ENCODE assay signal across 25 cellular contexts in genomic region chr1:155113450-155113985, GRCh38. TPM values are rescaled to one million over a fixed set of nuclear protein-coding genes. Genes with fewer than 3 reads are reported as not detected.
"Had no signal": no experiment of that assay in that cellular context is flagged by ENCODE, and none has a peak within 500 bp of the region (broad histone marks: within the 10 kb centered on the region; RNA-seq: fewer than 3 reads in every experiment).

No MANE protein-coding gene starts in this region.

- H3K36me3 Mint-ChIP-seq: activated CD8-positive, alpha-beta memory T cell treated with anti-CD3 and anti-CD28 coated beads, Interleukin-2, amount 10 ng/mL, durations not matched to agents 7 days and 5 days; activated naive CD4-positive, alpha-beta T cell treated with anti-CD3 and anti-CD28 coated beads, Interleukin-2, amount 50 U/mL, for 24 hours; memory B cell; natural killer cell treated with Interleukin-12 subunit alpha and Interleukin-12 subunit beta and Interleukin-15 and Interleukin-18, amount 100 ng/mL, for 72 hours had no signal

- H3K27me3 ChIP-seq: body of pancreas, cardiac muscle cell, neutrophil, ovary, testis, upper lobe of right lung had no signal

- H3K27me3 Mint-ChIP-seq: activated naive CD4-positive, alpha-beta T cell treated with anti-CD3 and anti-CD28 coated beads, Interleukin-2, amount 50 U/mL, for 24 hours had no signal

- H3K9me3 ChIP-seq: body of pancreas, neutrophil, ovary, prostate gland, spleen, testis, upper lobe of right lung had no signal

- DNase-seq: activated CD4-positive, alpha-beta T cell treated with anti-CD3 and anti-CD28 coated beads, Interleukin-2, amount 10 ng/mL, durations not matched to agents 7 days and 5 days; activated CD4-positive, CD25-positive, alpha-beta regulatory T cell treated with anti-CD3 and anti-CD28 coated beads, Interleukin-2, amount 50 U/mL, for 72 hours; activated CD8-positive, alpha-beta memory T cell treated with anti-CD3 and anti-CD28 coated beads, Interleukin-2, amount 10 ng/mL, durations not matched to agents 7 days and 5 days; activated CD8-positive, alpha-beta T cell treated with anti-CD3 and anti-CD28 coated beads for 36 hours; activated gamma-delta T cell; anterior cingulate cortex; body of pancreas; cortex of kidney; left colon; ovary; spleen; stimulated activated CD4-positive, alpha-beta T cell treated with anti-CD3 and anti-CD28 coated beads, Interleukin-4, amount 100 ng/mL, for 1 hour; stimulated activated naive CD4-positive, alpha-beta T cell; testis; upper lobe of right lung; WERI-Rb-1 had no signal

- H3K36me3 ChIP-seq: cardiac muscle cell, neutrophil, ovary, prostate gland, spleen, upper lobe of right lung, WERI-Rb-1 had no signal

- H3K27ac ChIP-seq: body of pancreas, cardiac muscle cell, epithelial cell of prostate, neutrophil, ovary, prostate gland, spleen, testis, upper lobe of right lung, WERI-Rb-1 had no signal

- H3K4me3 ChIP-seq: body of pancreas, cardiac muscle cell, ovary, prostate gland, spleen, testis, upper lobe of right lung had no signal

- H3K4me3 Mint-ChIP-seq: activated CD4-positive, alpha-beta T cell treated with anti-CD3 and anti-CD28 coated beads, Interleukin-2, amount 10 ng/mL, durations not matched to agents 7 days and 5 days; activated CD8-positive, alpha-beta memory T cell treated with anti-CD3 and anti-CD28 coated beads, Interleukin-2, amount 10 ng/mL, durations not matched to agents 7 days and 5 days; activated CD8-positive, alpha-beta T cell treated with anti-CD3 and anti-CD28 coated beads for 36 hours; activated naive CD4-positive, alpha-beta T cell treated with anti-CD3 and anti-CD28 coated beads, Interleukin-2, amount 50 U/mL, for 24 hours; activated T-helper 1 cell treated with anti-CD3 and anti-CD28 coated beads, Interleukin-12 subunit alpha, Interleukin-12 subunit beta, Interleukin-2, Interleukin-4 antibody, amounts not matched to agents 30 ng/mL and 10 ng/mL and 1 ng/mL, durations not matched to agents 14 hours and 24 hours and 36 hours; memory B cell; natural killer cell treated with Interleukin-12 subunit alpha and Interleukin-12 subunit beta and Interleukin-15 and Interleukin-18, amount 100 ng/mL, for 72 hours had no signal

- H3K4me1 Mint-ChIP-seq: activated CD4-positive, alpha-beta T cell treated with anti-CD3 and anti-CD28 coated beads, Interleukin-2, amount 10 ng/mL, durations not matched to agents 7 days and 5 days; activated CD8-positive, alpha-beta memory T cell treated with anti-CD3 and anti-CD28 coated beads, Interleukin-2, amount 10 ng/mL, durations not matched to agents 7 days and 5 days; activated naive CD4-positive, alpha-beta T cell treated with anti-CD3 and anti-CD28 coated beads, Interleukin-2, amount 50 U/mL, for 24 hours; memory B cell had no signal

- H3K4me1 ChIP-seq: body of pancreas, prostate gland, spleen, testis, upper lobe of right lung had no signal

- ATAC-seq: activated CD8-positive, alpha-beta memory T cell treated with anti-CD3 and anti-CD28 coated beads, Interleukin-2, amount 10 ng/mL, durations not matched to agents 7 days and 5 days; activated CD8-positive, alpha-beta T cell treated with anti-CD3 and anti-CD28 coated beads for 36 hours; body of pancreas; left colon; natural killer cell treated with Interleukin-12 subunit alpha and Interleukin-12 subunit beta and Interleukin-15 and Interleukin-18, amount 100 ng/mL, for 72 hours; upper lobe of right lung had no signal

- H3K9me3 Mint-ChIP-seq: activated CD4-positive, alpha-beta T cell treated with anti-CD3 and anti-CD28 coated beads, Interleukin-2, amount 10 ng/mL, durations not matched to agents 7 days and 5 days; activated CD8-positive, alpha-beta T cell treated with anti-CD3 and anti-CD28 coated beads for 36 hours; activated naive CD4-positive, alpha-beta T cell treated with anti-CD3 and anti-CD28 coated beads, Interleukin-2, amount 50 U/mL, for 24 hours; activated T-helper 1 cell treated with anti-CD3 and anti-CD28 coated beads, Interleukin-12 subunit alpha, Interleukin-12 subunit beta, Interleukin-2, Interleukin-4 antibody, amounts not matched to agents 30 ng/mL and 10 ng/mL and 1 ng/mL, durations not matched to agents 14 hours and 24 hours and 36 hours; memory B cell; natural killer cell treated with Interleukin-12 subunit alpha and Interleukin-12 subunit beta and Interleukin-15 and Interleukin-18, amount 100 ng/mL, for 72 hours had no signal

- H3K27ac Mint-ChIP-seq: activated CD4-positive, alpha-beta T cell treated with anti-CD3 and anti-CD28 coated beads, Interleukin-2, amount 10 ng/mL, durations not matched to agents 7 days and 5 days; activated CD8-positive, alpha-beta memory T cell treated with anti-CD3 and anti-CD28 coated beads, Interleukin-2, amount 10 ng/mL, durations not matched to agents 7 days and 5 days; activated CD8-positive, alpha-beta T cell treated with anti-CD3 and anti-CD28 coated beads for 36 hours; activated naive CD4-positive, alpha-beta T cell treated with anti-CD3 and anti-CD28 coated beads, Interleukin-2, amount 50 U/mL, for 24 hours; activated T-helper 1 cell treated with anti-CD3 and anti-CD28 coated beads, Interleukin-12 subunit alpha, Interleukin-12 subunit beta, Interleukin-2, Interleukin-4 antibody, amounts not matched to agents 30 ng/mL and 10 ng/mL and 1 ng/mL, durations not matched to agents 14 hours and 24 hours and 36 hours; memory B cell; natural killer cell treated with Interleukin-12 subunit alpha and Interleukin-12 subunit beta and Interleukin-15 and Interleukin-18, amount 100 ng/mL, for 72 hours had no signal

RNA-seq across cellular contexts. Expression of gene EFNA1, which starts 14.2 kb away (rescaled TPM):
- total RNA-seq: activated CD8-positive, alpha-beta memory T cell treated with anti-CD3 and anti-CD28 coated beads, Interleukin-2, amount 10 ng/mL, durations not matched to agents 7 days and 5 days; activated T-helper 1 cell treated with anti-CD3 and anti-CD28 coated beads, Interleukin-12 subunit alpha, Interleukin-12 subunit beta, Interleukin-2, Interleukin-4 antibody, amounts not matched to agents 30 ng/mL and 10 ng/mL and 1 ng/mL, durations not matched to agents 14 hours and 24 hours and 36 hours; fibroblast of villous mesenchyme; natural killer cell treated with Interleukin-12 subunit alpha and Interleukin-12 subunit beta and Interleukin-15 and Interleukin-18, amount 100 ng/mL, for 72 hours had no signal
